6 cellular contexts compared by ENCODE assay signal in genomic region chr1:181664543-181664942, GRCh38.
"Had no signal": no experiment of that assay in that cellular context is flagged by ENCODE, and none has a peak within 500 bp of the region (broad histone marks: within the 10 kb centered on the region; RNA-seq: fewer than 3 reads in every experiment).

No MANE protein-coding gene starts in this region.

- DNase-seq: IMR-90, KBM-7, KG1 had no signal

- FAIRE-seq: HepG2, HTR-8/SVneo, K562 had no signal

- ATAC-seq: HepG2, K562 had no signal
